Comparison of ENCODE assay signal across 16 cellular contexts in the genomic region with DNA sequence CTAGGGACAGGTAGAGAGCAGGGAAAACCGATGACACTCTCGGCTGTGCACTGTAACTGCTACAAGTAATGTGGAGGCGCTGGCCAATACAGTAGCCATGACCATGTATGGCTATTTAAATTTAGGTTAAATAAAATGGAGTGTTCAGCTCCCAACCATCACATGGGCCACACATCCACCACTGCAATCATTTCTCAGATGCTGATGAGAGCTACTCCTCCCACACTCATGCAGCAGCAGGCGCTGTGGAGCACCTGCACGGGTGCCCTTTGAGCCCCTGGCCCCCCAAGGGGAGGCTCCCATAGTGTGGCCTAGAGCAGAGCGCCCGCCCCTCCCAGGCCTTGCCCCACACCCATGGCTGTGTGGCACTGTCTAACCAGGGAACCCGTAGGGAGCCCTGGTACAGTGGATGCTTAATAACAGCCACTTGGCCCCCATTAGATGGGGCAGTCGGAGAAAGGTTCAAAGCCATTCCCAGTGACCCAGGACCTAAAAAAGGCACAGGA. TPM values are rescaled to one million over a fixed set of nuclear protein-coding genes. Genes with fewer than 3 reads are reported as not detected.
DNase-seq lines count a peak whose midpoint lies in the region; ATAC-seq and TF ChIP-seq lines count a peak whose summit lies in the region.
"Had no signal": no experiment of that assay in that cellular context is flagged by ENCODE, and none has a peak within 500 bp of the region (broad histone marks: within the 10 kb centered on the region; RNA-seq: fewer than 3 reads in every experiment).

No MANE protein-coding gene starts in this region.

- no peak overlapping the region for H3K9ac ChIP-seq in PC-3 (ENCODE audit: low read length)

- H3K4me3 Mint-ChIP-seq in T-helper 2 cell treated with Interferon-gamma antibody and Interleukin-4, amounts not matched to agents 5 μg/mL and 100 μg/mL, for 36 hours: no peak overlapping the region
- no peak overlapping the region for H3K4me3 Mint-ChIP-seq in nephron progenitor cell
- H3K4me3 Mint-ChIP-seq: stimulated activated effector memory CD8-positive, alpha-beta T cell treated with anti-CD3 and anti-CD28 coated beads, Interleukin-12 subunit alpha, Interleukin-12 subunit beta, amount 100 ng/mL, for 72 hours had no signal

- peaks cover 30% of the 10 kb centered on the region for H3K79me2 ChIP-seq in PC-3 (ENCODE audit: low read length)

- no peaks in the 10 kb centered on the region for H3K9me3 Mint-ChIP-seq in T-helper 2 cell treated with Interferon-gamma antibody and Interleukin-4, amounts not matched to agents 5 μg/mL and 100 μg/mL, for 36 hours
- no peaks in the 10 kb centered on the region for H3K9me3 Mint-ChIP-seq in nephron progenitor cell
- H3K9me3 Mint-ChIP-seq: stimulated activated effector memory CD8-positive, alpha-beta T cell treated with anti-CD3 and anti-CD28 coated beads, Interleukin-12 subunit alpha, Interleukin-12 subunit beta, amount 100 ng/mL, for 72 hours had no signal

- H3K36me3 Mint-ChIP-seq in T-helper 2 cell treated with Interferon-gamma antibody and Interleukin-4, amounts not matched to agents 5 μg/mL and 100 μg/mL, for 36 hours (ENCODE audit: low read depth): peaks cover 31% of the 10 kb centered on the region
- peaks cover 12% of the 10 kb centered on the region for H3K36me3 Mint-ChIP-seq in nephron progenitor cell (ENCODE audit: low read depth)

- BruUV-seq in PC-3 (replicated peaks; lab: Mats Ljungman, UMichigan): no TSS peak

- POLR2A ChIA-PET in PC-3 (lab: Charles Lee; ENCODE audit: unreplicated experiment): no interaction called here

- H3K4me1 ChIP-seq in PC-3 (ENCODE audit: insufficient read depth, low read length): no peaks in the 10 kb centered on the region
- H3K4me1 ChIP-seq: gastrocnemius medialis, psoas muscle had no signal

- CTCF ChIA-PET in PC-3 (lab: Charles Lee): no interaction called here

- TF ChIP-seq CTCF in PC-3 (conservative IDR thresholded peaks at IDR 0.05; ENCODE audit: low read depth, low read length): peak; percentile 39; the same call in 1 of the 2 replicates
- TF ChIP-seq CTCF in nephron progenitor cell (IDR thresholded peaks at IDR 0.05): no peak

- H3K27ac ChIP-seq in PC-3 (ENCODE audit: low read length): no peak overlapping the region
- H3K27ac ChIP-seq: gastrocnemius medialis, psoas muscle had no signal

- TF ChIP-seq POLR2A in GM19099 (IDR thresholded peaks at IDR 0.05; ENCODE audit: extremely low read depth, insufficient read length, low read depth): peak; percentile 31

- H3K27me3 ChIP-seq in PC-3 (ENCODE audit: low read length): no peaks in the 10 kb centered on the region

- H4K20me1 ChIP-seq in PC-3 (ENCODE audit: low read length): peaks cover 56% of the 10 kb centered on the region

- H3K9me3 ChIP-seq in PC-3 (ENCODE audit: low read length): no peaks in the 10 kb centered on the region
- H3K9me3 ChIP-seq: gastrocnemius medialis, mucosa of descending colon, psoas muscle had no signal

- no peak for DNase-seq in T-helper 2 cell treated with Interferon-gamma antibody and Interleukin-4, amounts not matched to agents 5 μg/mL and 100 μg/mL, for 36 hours (ENCODE audit: low spot score)
- no peak for DNase-seq in T-helper 2 cell
- peak; percentile 33 for DNase-seq in PC-3
- DNase-seq in nephron progenitor cell: no peak
- DNase-seq in RPMI8226: no peak
- DNase-seq in activated effector memory CD4-positive, alpha-beta T cell treated with anti-CD3 and anti-CD28 coated beads, Interleukin-2, amount 50 U/mL, for 16 hours: no peak
- DNase-seq: activated gamma-delta T cell, gastrocnemius medialis, islet precursor cell, mucosa of descending colon, NCI-H446 treated with DMSO at 0.1 percent for 48 hours, psoas muscle had no signal

- peaks cover 44% of the 10 kb centered on the region for H3K36me3 ChIP-seq in PC-3 (ENCODE audit: low read depth, low read length)

- no peak overlapping the region for H3K4me3 ChIP-seq in PC-3 (ENCODE audit: low read length)
- H3K4me3 ChIP-seq: gastrocnemius medialis, mucosa of descending colon, psoas muscle had no signal

- H3K27me3 Mint-ChIP-seq in T-helper 2 cell treated with Interferon-gamma antibody and Interleukin-4, amounts not matched to agents 5 μg/mL and 100 μg/mL, for 36 hours (ENCODE audit: low read depth): no peaks in the 10 kb centered on the region
- H3K27me3 Mint-ChIP-seq in nephron progenitor cell (ENCODE audit: low read depth, poor library complexity): no peaks in the 10 kb centered on the region

- H2AFZ ChIP-seq in PC-3 (ENCODE audit: low read length): no peak overlapping the region

- no peaks in the 10 kb centered on the region for H3K9me2 ChIP-seq in PC-3 (replicated peaks; ENCODE audit: low read length)

- H3K4me1 Mint-ChIP-seq in T-helper 2 cell treated with Interferon-gamma antibody and Interleukin-4, amounts not matched to agents 5 μg/mL and 100 μg/mL, for 36 hours (ENCODE audit: low read depth): peaks cover 6% of the 10 kb centered on the region
- H3K4me1 Mint-ChIP-seq in nephron progenitor cell: peaks cover 7% of the 10 kb centered on the region

- peak overlapping the region; percentile 52 for H3K27ac Mint-ChIP-seq in T-helper 2 cell treated with Interferon-gamma antibody and Interleukin-4, amounts not matched to agents 5 μg/mL and 100 μg/mL, for 36 hours
- peak overlapping the region; percentile 77 for H3K27ac Mint-ChIP-seq in nephron progenitor cell
- H3K27ac Mint-ChIP-seq: stimulated activated effector memory CD8-positive, alpha-beta T cell treated with anti-CD3 and anti-CD28 coated beads, Interleukin-12 subunit alpha, Interleukin-12 subunit beta, amount 100 ng/mL, for 72 hours had no signal

- intact Hi-C loops in PC-3 (cut with micrococcal nuclease): no loop called here

- no peak overlapping the region for H3K4me2 ChIP-seq in PC-3 (ENCODE audit: low read length)

- no peak for ATAC-seq in PC-3
- ATAC-seq in GM18861 (IDR thresholded peaks at IDR 0.05; ENCODE audit: unreplicated experiment): no peak
- ATAC-seq: gastrocnemius medialis; mucosa of descending colon; psoas muscle; stimulated activated effector memory CD8-positive, alpha-beta T cell treated with anti-CD3 and anti-CD28 coated beads, Interleukin-12 subunit alpha, Interleukin-12 subunit beta, amount 100 ng/mL, for 72 hours had no signal

- H3F3A ChIP-seq in PC-3 (ENCODE audit: low read length, unreplicated experiment): peaks cover 7% of the 10 kb centered on the region

RNA-seq across cellular contexts. Expression of a gene that starts 6.0 kb away (rescaled TPM):
- not detected in 2 replicates for total RNA-seq in PC-3 (2014; rRNA removed)
- total RNA-seq: gastrocnemius medialis, M059J, mucosa of descending colon, psoas muscle had no signal

RNA-seq across cellular contexts. Expression of a gene that starts 25.9 kb away (rescaled TPM):
- total RNA-seq in PC-3 (2014; rRNA removed): not detected in 2 replicates
- total RNA-seq: gastrocnemius medialis, M059J, mucosa of descending colon, psoas muscle had no signal

RNA-seq across cellular contexts. Expression of a gene that starts 27.4 kb away (rescaled TPM):
- total RNA-seq in PC-3 (2014; rRNA removed): not detected in 2 replicates
- total RNA-seq: M059J had no signal

RNA-seq across cellular contexts. Expression of a gene that starts 37.2 kb away (rescaled TPM):
- 1.3 TPM in 1 of 2 replicates, not detected in the other for total RNA-seq in PC-3 (2014; rRNA removed)
- total RNA-seq: gastrocnemius medialis, M059J, psoas muscle had no signal

RNA-seq across cellular contexts. Expression of a gene that starts 58.5 kb away (rescaled TPM):
- total RNA-seq in PC-3 (2014; rRNA removed): not detected in 2 replicates
- total RNA-seq: gastrocnemius medialis, M059J, psoas muscle had no signal
